ENCODE assay signal across 9 cellular contexts in the genomic region with DNA sequence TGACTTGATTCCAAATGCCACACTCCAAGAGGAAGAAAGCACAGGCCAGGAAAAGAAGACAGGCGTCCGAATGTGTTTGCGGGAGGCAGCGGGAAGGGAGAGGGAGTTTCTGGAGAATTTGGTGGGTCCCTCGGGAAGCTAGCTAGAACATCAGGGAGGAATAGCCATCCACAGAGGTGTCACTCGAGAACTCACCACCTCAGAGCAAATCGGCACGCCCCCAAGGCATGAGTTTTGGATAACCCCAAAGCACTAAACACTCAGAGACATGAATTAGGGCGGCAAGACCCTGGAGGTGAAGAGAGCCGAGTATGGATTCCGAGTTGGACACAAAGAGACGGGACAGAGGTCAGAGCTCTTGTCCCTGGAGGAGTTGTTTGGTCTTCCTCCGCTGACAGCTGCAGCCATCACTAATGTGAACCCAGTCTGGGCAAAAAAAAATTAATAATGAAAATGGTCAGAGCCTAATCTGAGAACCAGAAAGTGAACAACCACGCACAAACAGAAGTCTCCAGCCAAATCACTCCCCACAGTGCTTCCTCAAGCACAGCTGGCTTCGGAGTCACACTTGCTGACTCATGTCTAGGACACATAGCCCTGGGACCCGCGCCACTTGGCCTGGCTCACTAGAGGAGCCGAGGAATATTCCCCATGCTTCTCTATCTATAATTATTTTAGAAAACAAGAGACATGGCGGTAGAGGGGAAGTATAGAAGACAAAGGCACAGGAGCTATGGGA.
DNase-seq lines count a peak whose midpoint lies in the region; ATAC-seq and TF ChIP-seq lines count a peak whose summit lies in the region.
"Had no signal": no experiment of that assay in that cellular context is flagged by ENCODE, and none has a peak within 500 bp of the region (broad histone marks: within the 10 kb centered on the region; RNA-seq: fewer than 3 reads in every experiment).

No MANE protein-coding gene starts in this region.

- no peak for TF ChIP-seq EP300 in esophagus muscularis mucosa (IDR thresholded peaks at IDR 0.05)

- peaks cover 3% of the 10 kb centered on the region for H3K9me3 Mint-ChIP-seq in activated CD4-positive, alpha-beta T cell treated with anti-CD3 and anti-CD28 coated beads, Interleukin-2, amount 10 ng/mL, durations not matched to agents 7 days and 5 days
- H3K9me3 Mint-ChIP-seq: GM23338 had no signal

- ATAC-seq in HG03521 (IDR thresholded peaks at IDR 0.05; ENCODE audit: unreplicated experiment) (no peak), HG03457 (IDR thresholded peaks at IDR 0.05; ENCODE audit: unreplicated experiment) (no peak)
- ATAC-seq: GM23338 had no signal

- TF ChIP-seq POLR2A in esophagus muscularis mucosa (IDR thresholded peaks at IDR 0.05; ENCODE audit: low read depth), result no peak
- no peak for TF ChIP-seq POLR2A in vagina (IDR thresholded peaks at IDR 0.05)

- POLR2A ChIA-PET in activated CD4-positive, alpha-beta T cell treated with anti-CD3 and anti-CD28 coated beads, Interleukin-2, amount 10 ng/mL, durations not matched to agents 7 days and 5 days (lab: Charles Lee), result no interaction called here

- H3K9me3 ChIP-seq in esophagus muscularis mucosa (no peaks in the 10 kb centered on the region), vagina (no peaks in the 10 kb centered on the region)

- H3K36me3 Mint-ChIP-seq in activated CD4-positive, alpha-beta T cell treated with anti-CD3 and anti-CD28 coated beads, Interleukin-2, amount 10 ng/mL, durations not matched to agents 7 days and 5 days (ENCODE audit: low read depth), result no peaks in the 10 kb centered on the region

- H3K4me3 ChIP-seq in esophagus muscularis mucosa (peak overlapping the region in 1 of 4 donors; percentile 28), vagina (no peak overlapping the region)
- H3K4me3 ChIP-seq: GM23338 had no signal

- TF ChIP-seq CTCF in esophagus muscularis mucosa (IDR thresholded peaks at IDR 0.05) (no peak), vagina (IDR thresholded peaks at IDR 0.05) (no peak)

- intact Hi-C loops in esophagus muscularis mucosa (cut with DNase I), result no loop called here
- intact Hi-C loops in vagina (cut with DNase I), result loop anchor here (5.0 to 10.0 kb wide), 3 partner anchors 49 to 114 kb away; no protein-coding TSS in a partner anchor

- peaks cover 35 to 54% (median 47%) of the 10 kb centered on the region in 4 donors for H3K4me1 ChIP-seq in esophagus muscularis mucosa
- peaks cover 61% of the 10 kb centered on the region for H3K4me1 ChIP-seq in vagina

- DNase-seq in NCI-H524 (lab: John Stamatoyannopoulos, UW) (peak; percentile 29 to 48), NCI-H524 treated with DMSO at 0.1 percent for 48 hours (lab: John Stamatoyannopoulos, UW) (no peak), esophagus muscularis mucosa (ENCODE audit: extremely low spot score) (peak; percentile 96), myocyte (ENCODE audit: low read depth) (peak; percentile 89), vagina (ENCODE audit: extremely low spot score in 2 of 2) (peak in 1 of 2 donors; percentile 95)
- no peak for DNase-seq in activated CD4-positive, alpha-beta T cell treated with anti-CD3 and anti-CD28 coated beads, Interleukin-2, amount 10 ng/mL, durations not matched to agents 7 days and 5 days

- no peak overlapping the region for H3K4me3 Mint-ChIP-seq in activated CD4-positive, alpha-beta T cell treated with anti-CD3 and anti-CD28 coated beads, Interleukin-2, amount 10 ng/mL, durations not matched to agents 7 days and 5 days
- H3K4me3 Mint-ChIP-seq: GM23338 had no signal

- peak overlapping the region; percentile 70 to 76 (median 75) for H3K27ac ChIP-seq in esophagus muscularis mucosa (replicated peaks in 1 of 4)
- H3K27ac ChIP-seq in vagina, result peak overlapping the region; percentile 81

- H3K4me1 Mint-ChIP-seq in activated CD4-positive, alpha-beta T cell treated with anti-CD3 and anti-CD28 coated beads, Interleukin-2, amount 10 ng/mL, durations not matched to agents 7 days and 5 days, result no peaks in the 10 kb centered on the region

- H3K36me3 ChIP-seq in esophagus muscularis mucosa (no peaks in the 10 kb centered on the region), vagina (no peaks in the 10 kb centered on the region)

- CTCF ChIA-PET in activated CD4-positive, alpha-beta T cell treated with anti-CD3 and anti-CD28 coated beads, Interleukin-2, amount 10 ng/mL, durations not matched to agents 7 days and 5 days (lab: Charles Lee), result no interaction called here

- H3K27me3 ChIP-seq in esophagus muscularis mucosa (no peaks in the 10 kb centered on the region), vagina (no peaks in the 10 kb centered on the region)

- H3K27me3 Mint-ChIP-seq in activated CD4-positive, alpha-beta T cell treated with anti-CD3 and anti-CD28 coated beads, Interleukin-2, amount 10 ng/mL, durations not matched to agents 7 days and 5 days, result peaks cover 12% of the 10 kb centered on the region

- WGBS in esophagus muscularis mucosa, result 64% methylated on average over 19 of the region's 19 CpGs

- H3K27ac Mint-ChIP-seq in activated CD4-positive, alpha-beta T cell treated with anti-CD3 and anti-CD28 coated beads, Interleukin-2, amount 10 ng/mL, durations not matched to agents 7 days and 5 days, result no peak overlapping the region
- H3K27ac Mint-ChIP-seq: GM23338 had no signal

Comparison
In these comparisons a context has a peak if more than half of its experiments do, and no peak if none do; other contexts are left out.
1. DNase-seq: peak in NCI-H524 (2 of 2), esophagus muscularis mucosa (single experiment) and myocyte (single experiment); none in NCI-H524 treated with DMSO at 0.1 percent for 48 hours (single experiment) and activated CD4-positive, alpha-beta T cell treated with anti-CD3 and anti-CD28 coated beads, Interleukin-2, amount 10 ng/mL, durations not matched to agents 7 days and 5 days (single experiment).